In genomic region chrX:71532078-71532752, GRCh38 we compare ENCODE assay signal across 1 cellular context.
A peak's percentile ranks its signal among the peaks of the same experiment; 100 is the strongest.
TF ChIP-seq lines count a peak whose summit lies in the region.

No MANE protein-coding gene starts in this region.

TF ChIP-seq in K562, 482 proteins besides CTCF, POLR2A, EP300 and RAD21 (continued from another document and continues in another):
- TF ChIP-seq MITF (IDR thresholded peaks at IDR 0.05) (no peak), SNIP1 (IDR thresholded peaks at IDR 0.05; ENCODE audit: low read depth) (no peak), PCBP2 (IDR thresholded peaks at IDR 0.05; ENCODE audit: low read depth, low read length, poor library complexity, severe bottlenecking) (no peak), L3MBTL2 (IDR thresholded peaks at IDR 0.05) (peak; percentile 12; the same call in 1 of the 2 replicates), ZNF449 (CRISPR knock-in tag; IDR thresholded peaks at IDR 0.05) (0 out of 2 replicates have a peak, but pooled peaks have one; percentile 13), SIN3B (IDR thresholded peaks at IDR 0.05; ENCODE audit: low read depth) (no peak), PRDM10 (IDR thresholded peaks at IDR 0.05; ENCODE audit: partially characterized antibody) (peak; percentile 34), ZNF311 (CRISPR knock-in tag; IDR thresholded peaks at IDR 0.05) (no peak), PHB2 (IDR thresholded peaks at IDR 0.05; ENCODE audit: low read depth) (no peak), SFPQ (IDR thresholded peaks at IDR 0.05; ENCODE audit: low read depth, low read length) (no peak), ZBTB17 (CRISPR knock-in tag; IDR thresholded peaks at IDR 0.05) (no peak), MAFF (IDR thresholded peaks at IDR 0.05; ENCODE audit: low read length) (no peak), MIER1 (IDR thresholded peaks at IDR 0.05; ENCODE audit: low read depth) (no peak), ETV1 (tag; conservative IDR thresholded peaks at IDR 0.05; ENCODE audit: low read depth) (no peak), MTF1 (CRISPR knock-in tag; IDR thresholded peaks at IDR 0.05; ENCODE audit: borderline replicate concordance) (no peak), GABPA (tag; conservative IDR thresholded peaks at IDR 0.05; ENCODE audit: low read depth) (no peak), SUPT5H (IDR thresholded peaks at IDR 0.05) (no peak), PTTG1 (tag; IDR thresholded peaks at IDR 0.05; ENCODE audit: low read depth) (no peak), EP400 (IDR thresholded peaks at IDR 0.05) (no peak), ZNF584 (CRISPR knock-in tag; IDR thresholded peaks at IDR 0.05; ENCODE audit: low read depth) (0 out of 2 replicates have a peak, but pooled peaks have one; percentile 2), NKRF (IDR thresholded peaks at IDR 0.05; ENCODE audit: borderline replicate concordance) (no peak), ZNF324 (CRISPR knock-in tag; IDR thresholded peaks at IDR 0.05) (no peak), SLC30A9 (CRISPR knock-in tag; IDR thresholded peaks at IDR 0.05) (no peak), EGR1 (conservative IDR thresholded peaks at IDR 0.05) (no peak), ZNF436 (CRISPR knock-in tag; IDR thresholded peaks at IDR 0.05) (no peak), CHD4 (IDR thresholded peaks at IDR 0.05; ENCODE audit: insufficient read depth, insufficient replicate concordance, low read depth, low read length, poor library complexity, severe bottlenecking) (no peak), CLOCK (CRISPR knock-in tag; IDR thresholded peaks at IDR 0.05; ENCODE audit: borderline replicate concordance) (no peak), EWSR1 (IDR thresholded peaks at IDR 0.05; ENCODE audit: borderline replicate concordance, low read depth, partially characterized antibody) (no peak), ZNF780A (CRISPR knock-in tag; IDR thresholded peaks at IDR 0.05) (no peak), ZNF431 (CRISPR knock-in tag; IDR thresholded peaks at IDR 0.05) (no peak), ZBTB11 (CRISPR knock-in tag; IDR thresholded peaks at IDR 0.05) (no peak), XRCC3 (IDR thresholded peaks at IDR 0.05) (no peak), HOXB6 (CRISPR knock-in tag; IDR thresholded peaks at IDR 0.05; ENCODE audit: borderline replicate concordance) (no peak), DPF2 (IDR thresholded peaks at IDR 0.05) (0 out of 2 replicates have a peak, but pooled peaks have one; percentile 3), RBBP5 (IDR thresholded peaks at IDR 0.05; ENCODE audit: borderline replicate concordance, insufficient read depth, low read length, poor library complexity, severe bottlenecking) (peak; percentile 3), RUNX1 (IDR thresholded peaks at IDR 0.05; ENCODE audit: low read depth) (no peak), NONO (IDR thresholded peaks at IDR 0.05; ENCODE audit: low read depth in 2 of 2, low read length in 1 of 2) (no peak), MEIS2 (IDR thresholded peaks at IDR 0.05; ENCODE audit: partially characterized antibody) (peak; percentile 89), ZNF140 (CRISPR knock-in tag; IDR thresholded peaks at IDR 0.05) (no peak), BRD4 (IDR thresholded peaks at IDR 0.05) (no peak), IRF1 (CRISPR knock-in tag; IDR thresholded peaks at IDR 0.05; ENCODE audit: borderline replicate concordance) (no peak), POLR2AphosphoS2 (IDR thresholded peaks at IDR 0.05; ENCODE audit: low read length) (no peak), LARP7 (IDR thresholded peaks at IDR 0.05) (no peak), RCOR1 (IDR thresholded peaks at IDR 0.05; ENCODE audit: borderline replicate concordance in 1 of 2, low read depth in 2 of 2, low read length in 2 of 2) (no peak), ZNF232 (CRISPR knock-in tag; IDR thresholded peaks at IDR 0.05) (no peak), ZNF696 (CRISPR knock-in tag; conservative IDR thresholded peaks at IDR 0.05) (no peak), NFIC (IDR thresholded peaks at IDR 0.05) (no peak), PHF21A (IDR thresholded peaks at IDR 0.05; ENCODE audit: borderline replicate concordance, low read depth) (no peak), NELFE (IDR thresholded peaks at IDR 0.05; ENCODE audit: insufficient read depth, insufficient read length) (no peak), MTA3 (IDR thresholded peaks at IDR 0.05; ENCODE audit: borderline replicate concordance) (0 out of 2 replicates have a peak, but pooled peaks have one; percentile 21), ATF1 (CRISPR knock-in tag; IDR thresholded peaks at IDR 0.05) (no peak), ATF1 (tag; IDR thresholded peaks at IDR 0.05) (no peak), BRD9 (IDR thresholded peaks at IDR 0.05; ENCODE audit: low read depth, partially characterized antibody) (no peak), DDX20 (tag; IDR thresholded peaks at IDR 0.05; ENCODE audit: low read depth) (no peak), ZC3H4 (CRISPR knock-in tag; IDR thresholded peaks at IDR 0.05; ENCODE audit: borderline replicate concordance) (no peak)
